In genomic region chr2:167783266-167784070, GRCh38 we compare ENCODE assay signal across 1 cellular context.
TF ChIP-seq lines count a peak whose summit lies in the region.

No MANE protein-coding gene starts in this region.

TF ChIP-seq in HepG2, 621 proteins besides CTCF, POLR2A, EP300 and RAD21 (continued from another document):
- TF ChIP-seq ZNF512 (CRISPR knock-in tag; IDR thresholded peaks at IDR 0.05) (no peak), SNAPC2 (CRISPR knock-in tag; IDR thresholded peaks at IDR 0.05) (no peak), NR0B2 (CRISPR knock-in tag; IDR thresholded peaks at IDR 0.05) (no peak), ZBTB2 (CRISPR knock-in tag; IDR thresholded peaks at IDR 0.05; ENCODE audit: low read depth) (no peak)
TF ChIP-seq in HepG2: peak in this region for 0.
